In genomic region chr18:36843784-36844183, GRCh38 we compare ENCODE assay signal across 1 cellular context.
TF ChIP-seq lines count a peak whose summit lies in the region.

No MANE protein-coding gene starts in this region.

TF ChIP-seq in GM12878, 131 proteins besides CTCF, POLR2A, EP300 and RAD21:
- TF ChIP-seq TCF12 (IDR thresholded peaks at IDR 0.05; ENCODE audit: low read depth, low read length) (no peak), MEF2B (IDR thresholded peaks at IDR 0.05; ENCODE audit: partially characterized antibody, poor library complexity, severe bottlenecking) (no peak), MEF2A (IDR thresholded peaks at IDR 0.05; ENCODE audit: insufficient read depth, low read depth, low read length) (no peak), RAD51 (IDR thresholded peaks at IDR 0.05) (no peak), ATF2 (IDR thresholded peaks at IDR 0.05; ENCODE audit: low read length) (no peak), BCLAF1 (IDR thresholded peaks at IDR 0.05) (no peak)
